In genomic region chr10:114520453-114520852, GRCh38 we compare ENCODE assay signal across 8 cellular contexts.
A peak's percentile ranks its signal among the peaks of the same experiment; 100 is the strongest.
DNase-seq lines count a peak whose midpoint lies in the region; ATAC-seq, FAIRE-seq and TF ChIP-seq lines count a peak whose summit lies in the region.

No MANE protein-coding gene starts in this region.

- H3K27me3 ChIP-seq in CD8-positive, alpha-beta memory T cell (ENCODE audit: insufficient read depth, low read length, poor library complexity, severe bottlenecking), result no peaks in the 10 kb centered on the region
- no peaks in the 10 kb centered on the region for H3K27me3 ChIP-seq in colonic mucosa
- H3K27me3 ChIP-seq in naive thymus-derived CD4-positive, alpha-beta T cell (ENCODE audit: control insufficient read depth in 2 of 2, insufficient read depth in 2 of 2, low read length in 2 of 2), result no peaks in the 10 kb centered on the region

- CTCF ChIA-PET in CD8-positive, alpha-beta memory T cell (lab: Charles Lee), result interaction anchor here (1.1 to 1.5 kb wide), 3 partner anchors 49 to 338 kb away, joined by 3 to 6 read pairs (median 3); partner anchors contain the start of gene FHIP2A
- CTCF ChIA-PET in naive thymus-derived CD4-positive, alpha-beta T cell (lab: Charles Lee), result interaction anchor here (1.0 to 16.7 kb wide), 3 partner anchors 10 to 25 kb away, joined by 3 to 283 read pairs (median 5); no protein-coding TSS in a partner anchor

- peak overlapping the region in 3 of 7 donors; percentile 22 to 54 (median 36) for H3K4me3 Mint-ChIP-seq in CD8-positive, alpha-beta memory T cell
- peak overlapping the region; percentile 34 to 97 (median 86) for H3K4me3 Mint-ChIP-seq in naive thymus-derived CD4-positive, alpha-beta T cell

- no peaks in the 10 kb centered on the region for H3K9me3 ChIP-seq in CD8-positive, alpha-beta memory T cell (ENCODE audit: low read length)
- H3K9me3 ChIP-seq in colonic mucosa, result no peaks in the 10 kb centered on the region
- no peaks in the 10 kb centered on the region for H3K9me3 ChIP-seq in naive thymus-derived CD4-positive, alpha-beta T cell (ENCODE audit: control insufficient read depth in 2 of 3, low read length in 3 of 3)

- peak overlapping the region; percentile 33 for H3K4me3 ChIP-seq in CD8-positive, alpha-beta memory T cell (ENCODE audit: low read length)
- no peak overlapping the region for H3K4me3 ChIP-seq in colonic mucosa
- H3K4me3 ChIP-seq in naive thymus-derived CD4-positive, alpha-beta T cell (ENCODE audit: low read length), result peak overlapping the region; percentile 25

- ATAC-seq in naive thymus-derived CD4-positive, alpha-beta T cell, result peak; percentile 14
- ATAC-seq in GM18505 (IDR thresholded peaks at IDR 0.05; ENCODE audit: unreplicated experiment), result no peak
- no peak for ATAC-seq in HG03045 (IDR thresholded peaks at IDR 0.05; ENCODE audit: unreplicated experiment)

- H3K27ac Mint-ChIP-seq in CD8-positive, alpha-beta memory T cell, result peak overlapping the region in 4 of 8 donors; percentile 4 to 61 (median 28)
- H3K27ac Mint-ChIP-seq in naive thymus-derived CD4-positive, alpha-beta T cell, result peak overlapping the region; percentile 40 to 100 (median 97)

- TF ChIP-seq CTCF in colonic mucosa (IDR thresholded peaks at IDR 0.05), result no peak

- H3K4me1 ChIP-seq in CD8-positive, alpha-beta memory T cell (ENCODE audit: insufficient read depth, low read length), result peaks cover 97% of the 10 kb centered on the region
- peaks cover 21% of the 10 kb centered on the region for H3K4me1 ChIP-seq in colonic mucosa
- H3K4me1 ChIP-seq in naive thymus-derived CD4-positive, alpha-beta T cell (ENCODE audit: control insufficient read depth in 2 of 2, insufficient read depth in 2 of 2, low read length in 2 of 2), result peaks cover 41 to 77% of the 10 kb centered on the region in 2 donors

- H3K9me3 Mint-ChIP-seq in CD8-positive, alpha-beta memory T cell, result no peaks in the 10 kb centered on the region
- peaks cover 0 to 2% (median 0%) of the 10 kb centered on the region in 11 donors for H3K9me3 Mint-ChIP-seq in naive thymus-derived CD4-positive, alpha-beta T cell

- TF ChIP-seq POLR2A in H54 (IDR thresholded peaks at IDR 0.05; ENCODE audit: low read depth, low read length) (no peak), GM18505 (IDR thresholded peaks at IDR 0.05; ENCODE audit: borderline replicate concordance, extremely low read depth, insufficient read depth, insufficient read length) (no peak)

- H3K9ac ChIP-seq in colonic mucosa (ENCODE audit: low read depth in 2 of 2, low read length in 2 of 2), result peak overlapping the region in 1 of 2 donors; percentile 69

- H3K27ac ChIP-seq in CD8-positive, alpha-beta memory T cell (ENCODE audit: low read depth, low read length), result no peak overlapping the region
- H3K27ac ChIP-seq in colonic mucosa, result peak overlapping the region; percentile 92
- peak overlapping the region; percentile 94 for H3K27ac ChIP-seq in naive thymus-derived CD4-positive, alpha-beta T cell (ENCODE audit: low read depth, low read length)

- H3K27me3 Mint-ChIP-seq in CD8-positive, alpha-beta memory T cell, result no peaks in the 10 kb centered on the region
- peaks cover 0 to 3% (median 0%) of the 10 kb centered on the region in 5 donors for H3K27me3 Mint-ChIP-seq in naive thymus-derived CD4-positive, alpha-beta T cell

- DNase-seq in CD8-positive, alpha-beta memory T cell, result peak in 1 of 5 donors; percentile 63
- DNase-seq in M059J (ENCODE audit: low read depth) (peak; percentile 92), colonic mucosa (no peak), amniotic stem cell (lab: John Stamatoyannopoulos, UW) (no peak), H54 (ENCODE audit: insufficient read length, low spot score) (no peak)
- peak in 4 of 9 donors; percentile 48 to 60 (median 56) for DNase-seq in naive thymus-derived CD4-positive, alpha-beta T cell

- H3K36me3 Mint-ChIP-seq in CD8-positive, alpha-beta memory T cell, result peaks cover 0 to 69% (median 12%) of the 10 kb centered on the region in 3 donors
- H3K36me3 Mint-ChIP-seq in naive thymus-derived CD4-positive, alpha-beta T cell, result peaks cover 3 to 41% (median 18%) of the 10 kb centered on the region in 5 donors

- POLR2A ChIA-PET in CD8-positive, alpha-beta memory T cell (lab: Charles Lee), result no interaction called here
- POLR2A ChIA-PET in naive thymus-derived CD4-positive, alpha-beta T cell (lab: Charles Lee), result interaction anchor here (1.0 to 14.4 kb wide), 5 partner anchors 9 to 22 kb away, joined by 3 to 355 read pairs (median 5); no protein-coding TSS in a partner anchor

- intact Hi-C loops in colonic mucosa (cut with DNase I), result no loop called here
- intact Hi-C loops in naive thymus-derived CD4-positive, alpha-beta T cell (cut with micrococcal nuclease), result loop anchor here in 1 of 2 donors (1.0 kb wide), 1 partner anchor 21 kb away; no protein-coding TSS in a partner anchor

- H3K4me1 Mint-ChIP-seq in CD8-positive, alpha-beta memory T cell, result peaks cover 80 to 99% (median 99%) of the 10 kb centered on the region in 3 donors
- H3K4me1 Mint-ChIP-seq in naive thymus-derived CD4-positive, alpha-beta T cell, result peaks cover 72 to 95% (median 91%) of the 10 kb centered on the region in 7 donors

- no peaks in the 10 kb centered on the region for H3K36me3 ChIP-seq in CD8-positive, alpha-beta memory T cell (ENCODE audit: insufficient read depth, low read length)
- H3K36me3 ChIP-seq in colonic mucosa, result no peaks in the 10 kb centered on the region
- H3K36me3 ChIP-seq in naive thymus-derived CD4-positive, alpha-beta T cell (ENCODE audit: control insufficient read depth in 2 of 3, insufficient read depth in 3 of 3, low read length in 3 of 3), result peaks cover 0 to 14% (median 0%) of the 10 kb centered on the region in 3 experiments

- FAIRE-seq in H54 (lab: Jason Lieb, UNC), result no peak
